Comparison of ENCODE assay signal across 8 cellular contexts in genomic region chr13:30995331-30995730, GRCh38.
"Had no signal": no experiment of that assay in that cellular context is flagged by ENCODE, and none has a peak within 500 bp of the region (broad histone marks: within the 10 kb centered on the region; RNA-seq: fewer than 3 reads in every experiment).

No MANE protein-coding gene starts in this region.

- DNase-seq: IMR-90, KBM-7, KG1 had no signal

- H3K4me2 ChIP-seq: KMS-11 had no signal

- H3K27ac ChIP-seq: HL-60, KMS-11 had no signal

- H3K4me3 ChIP-seq: K562 had no signal

- FAIRE-seq: HepG2, HTR-8/SVneo, K562 had no signal

- H3K9ac ChIP-seq: KMS-11 had no signal

- ATAC-seq: HepG2, K562 had no signal
